In the genomic region with DNA sequence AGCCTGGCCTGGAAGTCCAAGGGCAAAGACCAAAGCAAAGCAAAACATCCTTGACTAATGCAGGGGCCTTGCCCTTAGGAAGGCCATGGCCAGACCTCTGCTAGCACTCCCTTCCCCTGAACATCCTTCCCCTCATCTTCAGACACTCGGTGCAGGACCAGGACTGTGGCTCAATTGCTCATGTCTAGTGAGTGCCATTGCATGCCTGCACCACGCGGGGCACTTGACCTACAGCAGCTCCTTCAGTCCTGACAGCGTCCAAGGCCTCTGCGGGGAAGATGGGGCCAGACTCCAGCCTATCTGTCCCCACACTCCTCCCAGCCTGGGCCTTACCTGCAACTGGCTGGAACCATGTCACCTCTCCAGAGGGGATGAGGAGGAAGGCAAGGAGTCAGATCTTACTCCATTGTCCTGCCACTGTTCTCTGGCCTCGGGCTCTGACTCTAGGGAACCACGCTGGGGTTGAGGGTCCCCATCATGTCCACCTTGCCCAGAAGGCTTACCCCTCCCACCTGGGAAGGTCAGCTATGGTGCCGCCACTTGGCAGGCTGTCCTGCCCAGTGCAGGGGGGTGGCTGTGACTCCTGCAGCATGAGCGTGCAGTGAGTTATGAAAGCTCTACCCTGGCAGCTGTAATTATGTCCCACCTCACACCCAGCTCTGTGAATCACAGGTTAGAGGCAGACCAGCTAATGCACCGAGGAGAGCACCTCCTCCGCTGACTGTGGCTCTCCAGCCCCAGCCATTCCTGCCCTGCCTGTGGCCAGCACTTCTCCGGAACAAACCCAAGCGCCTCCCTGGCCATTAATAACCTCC, we compare ENCODE assay signal across 10 cellular contexts. TPM values are rescaled to one million over a fixed set of nuclear protein-coding genes. Genes with fewer than 3 reads are reported as not detected.
DNase-seq lines count a peak whose midpoint lies in the region; ATAC-seq, FAIRE-seq and TF ChIP-seq lines count a peak whose summit lies in the region.
"Had no signal": no experiment of that assay in that cellular context is flagged by ENCODE, and none has a peak within 500 bp of the region (broad histone marks: within the 10 kb centered on the region; RNA-seq: fewer than 3 reads in every experiment).

No MANE protein-coding gene starts in this region.

- H3K4me1 ChIP-seq in mesendoderm (ENCODE audit: control insufficient read depth, low read depth, low read length), result no peaks in the 10 kb centered on the region

- TF ChIP-seq CTCF in Calu3 (IDR thresholded peaks at IDR 0.05; ENCODE audit: unreplicated experiment) (peak; percentile 29), bronchial epithelial cell (IDR thresholded peaks at IDR 0.05; ENCODE audit: insufficient read depth, low read length, severe bottlenecking) (peak; percentile 41)
- no peak for TF ChIP-seq CTCF in activated CD8-positive, alpha-beta T cell treated with anti-CD3 and anti-CD28 coated beads for 36 hours (IDR thresholded peaks at IDR 0.05)

- no peaks in the 10 kb centered on the region for H3K36me3 Mint-ChIP-seq in Calu3 (ENCODE audit: insufficient read depth, unreplicated experiment)
- no peaks in the 10 kb centered on the region for H3K36me3 Mint-ChIP-seq in activated CD8-positive, alpha-beta T cell treated with anti-CD3 and anti-CD28 coated beads for 36 hours (ENCODE audit: low read depth)

- no peak overlapping the region for H3K4me3 Mint-ChIP-seq in Calu3 (ENCODE audit: low read depth, unreplicated experiment)
- H3K4me3 Mint-ChIP-seq in activated CD8-positive, alpha-beta T cell treated with anti-CD3 and anti-CD28 coated beads for 36 hours, result no peak overlapping the region

- no peak overlapping the region for H4K5ac ChIP-seq in mesendoderm (ENCODE audit: low read length)

- H3K36me3 ChIP-seq in bronchial epithelial cell (ENCODE audit: control insufficient read depth, insufficient read depth, low read length) (no peaks in the 10 kb centered on the region), mesendoderm (ENCODE audit: control insufficient read depth, insufficient read depth, low read length) (no peaks in the 10 kb centered on the region)

- H2BK120ac ChIP-seq in mesendoderm (ENCODE audit: low read depth, low read length), result no peak overlapping the region

- no peak overlapping the region for H2AK5ac ChIP-seq in mesendoderm (ENCODE audit: low read length)

- no peak overlapping the region for H3K56ac ChIP-seq in mesendoderm (ENCODE audit: low read length)

- no peak overlapping the region for H3K4ac ChIP-seq in mesendoderm (ENCODE audit: low read depth, low read length)

- no peak for FAIRE-seq in bronchial epithelial cell (lab: Jason Lieb, UNC)

- intact Hi-C loops in Calu3 (cut with micrococcal nuclease; ENCODE audit: unreplicated experiment), result no loop called here
- intact Hi-C loops in activated CD8-positive, alpha-beta T cell treated with anti-CD3 and anti-CD28 coated beads for 36 hours (cut with micrococcal nuclease), result no loop called here

- H3K9me3 Mint-ChIP-seq in Calu3 (ENCODE audit: low read depth, unreplicated experiment), result no peaks in the 10 kb centered on the region
- H3K9me3 Mint-ChIP-seq in activated CD8-positive, alpha-beta T cell treated with anti-CD3 and anti-CD28 coated beads for 36 hours, result no peaks in the 10 kb centered on the region

- no peak overlapping the region for H2BK15ac ChIP-seq in mesendoderm (replicated peaks; ENCODE audit: low read depth)

- no peaks in the 10 kb centered on the region for H3K4me1 Mint-ChIP-seq in Calu3 (ENCODE audit: low read depth, unreplicated experiment)
- H3K4me1 Mint-ChIP-seq in activated CD8-positive, alpha-beta T cell treated with anti-CD3 and anti-CD28 coated beads for 36 hours (ENCODE audit: low read depth), result no peaks in the 10 kb centered on the region

- H3K18ac ChIP-seq in mesendoderm (ENCODE audit: low read length), result no peak overlapping the region

- no peak overlapping the region for H3K4me2 ChIP-seq in mesendoderm (ENCODE audit: low read length)

- H3K23ac ChIP-seq in mesendoderm (ENCODE audit: low read length), result no peak overlapping the region

- no peak overlapping the region for H3K27ac ChIP-seq in mesendoderm (ENCODE audit: low read depth, low read length)

- no peak overlapping the region for H3K4me3 ChIP-seq in bronchial epithelial cell (ENCODE audit: low read depth, low read length)
- no peak overlapping the region for H3K4me3 ChIP-seq in mesendoderm (ENCODE audit: low read length)

- H3K27me3 ChIP-seq in bronchial epithelial cell (ENCODE audit: control insufficient read depth, insufficient read depth, low read length), result peaks cover 2% of the 10 kb centered on the region
- H3K27me3 ChIP-seq in mesendoderm (ENCODE audit: insufficient read depth, low read length, poor library complexity), result no peaks in the 10 kb centered on the region

- peak; percentile 22 for DNase-seq in Calu3
- peak; percentile 47 for DNase-seq in HuH-7.5 (ENCODE audit: low spot score)
- no peak for DNase-seq in bronchial epithelial cell (ENCODE audit: low read depth)
- peak; percentile 54 for DNase-seq in mesendoderm
- DNase-seq in effector CD4-positive, alpha-beta T cell, result no peak
- no peak for DNase-seq in activated CD8-positive, alpha-beta T cell treated with anti-CD3 and anti-CD28 coated beads for 36 hours
- DNase-seq in inferior parietal cortex (ENCODE audit: extremely low spot score), result no peak
- DNase-seq: activated effector memory CD4-positive, alpha-beta T cell treated with Interleukin-2 at 50 U/mL for 16 hours; NCI-H510A treated with DMSO at 0.1 percent for 48 hours had no signal

- peaks cover 84% of the 10 kb centered on the region for H3K27me3 Mint-ChIP-seq in Calu3 (ENCODE audit: unreplicated experiment)
- H3K27me3 Mint-ChIP-seq in activated CD8-positive, alpha-beta T cell treated with anti-CD3 and anti-CD28 coated beads for 36 hours, result peaks cover 3% of the 10 kb centered on the region

- no CpG with 5 or more reads among the region's 13 CpGs for WGBS in mesendoderm (ENCODE audit: extremely low coverage, insufficient coverage, low lambda C conversion rate)

- H4K8ac ChIP-seq in mesendoderm (ENCODE audit: low read depth, low read length), result no peak overlapping the region

- POLR2A ChIA-PET in activated CD8-positive, alpha-beta T cell treated with anti-CD3 and anti-CD28 coated beads for 36 hours (lab: Charles Lee), result no interaction called here

- BruUV-seq in Calu3 (replicated peaks; lab: Mats Ljungman, UMichigan), result no TSS peak

- CTCF ChIA-PET in Calu3 (lab: Charles Lee), result interaction anchor here (0.5 kb wide), 1 partner anchor 10 kb away, joined by 3 read pairs; no protein-coding TSS in a partner anchor
- CTCF ChIA-PET in activated CD8-positive, alpha-beta T cell treated with anti-CD3 and anti-CD28 coated beads for 36 hours (lab: Charles Lee), result no interaction called here

- no peaks in the 10 kb centered on the region for H3K79me1 ChIP-seq in mesendoderm (ENCODE audit: low read length)

- no peak for ATAC-seq in GM21367 (IDR thresholded peaks at IDR 0.05; ENCODE audit: unreplicated experiment)
- ATAC-seq in activated CD8-positive, alpha-beta T cell treated with anti-CD3 and anti-CD28 coated beads for 36 hours, result no peak

- H3K9ac ChIP-seq in mesendoderm (ENCODE audit: low read length), result no peak overlapping the region

- no peak overlapping the region for H3K27ac Mint-ChIP-seq in Calu3 (ENCODE audit: unreplicated experiment)
- no peak overlapping the region for H3K27ac Mint-ChIP-seq in activated CD8-positive, alpha-beta T cell treated with anti-CD3 and anti-CD28 coated beads for 36 hours

- H2BK5ac ChIP-seq in mesendoderm (ENCODE audit: low read length), result no peak overlapping the region

- no peaks in the 10 kb centered on the region for H3K79me2 ChIP-seq in mesendoderm (ENCODE audit: control insufficient read depth, insufficient read depth, low read length)

RNA-seq across cellular contexts. Expression of gene DRGX, which starts 16.1 kb away (rescaled TPM):
- total RNA-seq in Calu3 (2022), result not detected in 2 replicates
- total RNA-seq in bronchial epithelial cell, result not detected in 2 replicates
- polyA plus RNA-seq in mesendoderm (2013, experiment 1 of 2), result not detected
- not detected for polyA plus RNA-seq in mesendoderm (2013, experiment 2 of 2)
- total RNA-seq in activated CD8-positive, alpha-beta T cell treated with anti-CD3 and anti-CD28 coated beads for 36 hours, result not detected

Comparison
In these comparisons a context has a peak if more than half of its experiments do, and no peak if none do; other contexts are left out.
1. DNase-seq: peak in Calu3 (single experiment), HuH-7.5 (single experiment) and mesendoderm (single experiment); none in bronchial epithelial cell (single experiment), effector CD4-positive, alpha-beta T cell (single experiment), activated CD8-positive, alpha-beta T cell treated with anti-CD3 and anti-CD28 coated beads for 36 hours (single experiment) and inferior parietal cortex (single experiment).